In genomic region chr6:100721256-100721655, GRCh38 we compare ENCODE assay signal across 28 cellular contexts.
"Had no signal": no experiment of that assay in that cellular context is flagged by ENCODE, and none has a peak within 500 bp of the region (broad histone marks: within the 10 kb centered on the region; RNA-seq: fewer than 3 reads in every experiment).

No MANE protein-coding gene starts in this region.

- H3K4me3 Mint-ChIP-seq: activated CD4-positive, alpha-beta T cell treated with anti-CD3 and anti-CD28 coated beads for 36 hours; activated CD8-positive, alpha-beta memory T cell treated with anti-CD3 and anti-CD28 coated beads, Interleukin-2, amount 10 ng/mL, durations not matched to agents 7 days and 5 days; activated CD8-positive, alpha-beta T cell treated with anti-CD3 and anti-CD28 coated beads, Interleukin-2, amount 10 ng/mL, durations not matched to agents 7 days and 5 days; activated naive CD4-positive, alpha-beta T cell treated with anti-CD3 and anti-CD28 coated beads, Interleukin-2, amount 50 U/mL, for 24 hours; activated naive CD8-positive, alpha-beta T cell treated with anti-CD3 and anti-CD28 coated beads, Interleukin-2, amount 50 U/mL, for 24 hours; central memory CD8-positive, alpha-beta T cell; naive thymus-derived CD8-positive, alpha-beta T cell; neural crest cell had no signal

- H3K27ac ChIP-seq: colonic mucosa, dorsolateral prefrontal cortex, gastrocnemius medialis, hepatocyte, parathyroid adenoma, tibial nerve had no signal

- H3K27me3 Mint-ChIP-seq: activated CD4-positive, alpha-beta T cell treated with anti-CD3 and anti-CD28 coated beads for 36 hours; activated CD8-positive, alpha-beta memory T cell treated with anti-CD3 and anti-CD28 coated beads, Interleukin-2, amount 10 ng/mL, durations not matched to agents 7 days and 5 days; activated naive CD4-positive, alpha-beta T cell treated with anti-CD3 and anti-CD28 coated beads, Interleukin-2, amount 50 U/mL, for 24 hours; activated naive CD8-positive, alpha-beta T cell treated with anti-CD3 and anti-CD28 coated beads, Interleukin-2, amount 50 U/mL, for 24 hours; central memory CD8-positive, alpha-beta T cell; naive thymus-derived CD8-positive, alpha-beta T cell had no signal

- H3K79me2 ChIP-seq: hepatocyte, parathyroid adenoma had no signal

- H3K9me3 ChIP-seq: colonic mucosa, gastrocnemius medialis had no signal

- ATAC-seq: activated CD4-positive, alpha-beta T cell treated with anti-CD3 and anti-CD28 coated beads for 36 hours; activated CD8-positive, alpha-beta memory T cell treated with anti-CD3 and anti-CD28 coated beads, Interleukin-2, amount 10 ng/mL, durations not matched to agents 7 days and 5 days; activated CD8-positive, alpha-beta T cell treated with anti-CD3 and anti-CD28 coated beads, Interleukin-2, amount 10 ng/mL, durations not matched to agents 7 days and 5 days; activated naive CD8-positive, alpha-beta T cell treated with anti-CD3 and anti-CD28 coated beads, Interleukin-2, amount 50 U/mL, for 24 hours; gastrocnemius medialis; left cardiac atrium; naive thymus-derived CD8-positive, alpha-beta T cell; right cardiac atrium had no signal

- FAIRE-seq: bronchial epithelial cell, keratinocyte had no signal

- H3K9me3 Mint-ChIP-seq: activated naive CD4-positive, alpha-beta T cell treated with anti-CD3 and anti-CD28 coated beads, Interleukin-2, amount 50 U/mL, for 24 hours; activated naive CD8-positive, alpha-beta T cell treated with anti-CD3 and anti-CD28 coated beads, Interleukin-2, amount 50 U/mL, for 24 hours; activated T-helper 2 cell treated with anti-CD3 and anti-CD28 coated beads, Interferon-gamma antibody, Interleukin-2, Interleukin-4, amounts not matched to agents 10 μg/mL and 5 μg/mL and 100 μg/mL, durations not matched to agents 14 hours and 24 hours and 36 hours; central memory CD8-positive, alpha-beta T cell; neural crest cell had no signal

- DNase-seq: activated CD4-positive, alpha-beta T cell treated with anti-CD3 and anti-CD28 coated beads for 36 hours; activated CD4-positive, CD25-positive, alpha-beta regulatory T cell; activated CD8-positive, alpha-beta memory T cell treated with anti-CD3 and anti-CD28 coated beads, Interleukin-2, amount 10 ng/mL, durations not matched to agents 7 days and 5 days; activated CD8-positive, alpha-beta T cell treated with anti-CD3 and anti-CD28 coated beads, Interleukin-2, amount 10 ng/mL, durations not matched to agents 7 days and 5 days; activated naive CD8-positive, alpha-beta T cell treated with anti-CD3 and anti-CD28 coated beads, Interleukin-2, amount 50 U/mL, for 24 hours; activated T-cell treated with anti-CD3 and anti-CD28 coated beads, Interleukin-2, amount 50 U/mL, for 48 hours; anterior cingulate cortex; colonic mucosa; dorsolateral prefrontal cortex; effector memory CD4-positive, alpha-beta T cell; gastrocnemius medialis; glutamatergic neuron; left cardiac atrium; mammary epithelial cell; naive thymus-derived CD8-positive, alpha-beta T cell; nucleus accumbens; right cardiac atrium; stimulated activated CD4-positive, alpha-beta T cell treated with anti-CD3 and anti-CD28 coated beads, Interleukin-2, amount 100 ng/mL, for 48 hours; stimulated activated naive CD4-positive, alpha-beta T cell treated with Interleukin-2 at 50 U/mL for 16 hours had no signal

- H2AFZ ChIP-seq: hepatocyte, parathyroid adenoma had no signal

- H3K4me2 ChIP-seq: hepatocyte had no signal

- H3K27ac Mint-ChIP-seq: activated CD4-positive, alpha-beta T cell treated with anti-CD3 and anti-CD28 coated beads for 36 hours; activated CD8-positive, alpha-beta memory T cell treated with anti-CD3 and anti-CD28 coated beads, Interleukin-2, amount 10 ng/mL, durations not matched to agents 7 days and 5 days; activated CD8-positive, alpha-beta T cell treated with anti-CD3 and anti-CD28 coated beads, Interleukin-2, amount 10 ng/mL, durations not matched to agents 7 days and 5 days; activated naive CD4-positive, alpha-beta T cell treated with anti-CD3 and anti-CD28 coated beads, Interleukin-2, amount 50 U/mL, for 24 hours; activated naive CD8-positive, alpha-beta T cell treated with anti-CD3 and anti-CD28 coated beads, Interleukin-2, amount 50 U/mL, for 24 hours; activated T-helper 2 cell treated with anti-CD3 and anti-CD28 coated beads, Interferon-gamma antibody, Interleukin-2, Interleukin-4, amounts not matched to agents 10 μg/mL and 5 μg/mL and 100 μg/mL, durations not matched to agents 14 hours and 24 hours and 36 hours had no signal

- H3K36me3 ChIP-seq: colonic mucosa had no signal

- H3K9ac ChIP-seq: parathyroid adenoma had no signal

- H3K4me1 ChIP-seq: colonic mucosa, gastrocnemius medialis, parathyroid adenoma had no signal

- H3K27me3 ChIP-seq: colonic mucosa, dorsolateral prefrontal cortex, gastrocnemius medialis, hepatocyte, tibial nerve had no signal

- H3K4me3 ChIP-seq: colonic mucosa, dorsolateral prefrontal cortex, gastrocnemius medialis, hepatocyte, tibial nerve had no signal
